ENCODE assay signal across 13 cellular contexts in the genomic region with DNA sequence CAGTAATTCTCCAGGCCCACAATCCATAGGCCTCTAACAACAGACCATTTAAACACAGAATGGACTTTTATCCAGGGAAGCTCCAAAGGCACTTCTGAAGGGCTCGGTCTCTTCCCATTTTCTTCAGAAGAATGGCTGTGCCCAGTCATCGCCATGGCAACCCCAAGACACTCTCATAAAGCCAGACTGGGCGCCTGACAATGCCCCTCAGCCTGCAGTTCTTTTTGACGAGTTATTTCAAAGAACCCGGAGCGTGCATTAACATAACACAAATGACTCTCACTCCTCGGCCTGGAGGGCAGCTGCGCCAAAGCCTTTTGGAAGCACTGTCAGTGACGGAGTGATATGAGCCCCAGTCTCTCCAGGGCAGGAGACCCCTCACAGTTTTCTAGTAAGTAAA.
DNase-seq lines count a peak whose midpoint lies in the region; FAIRE-seq and TF ChIP-seq lines count a peak whose summit lies in the region.
"Had no signal": no experiment of that assay in that cellular context is flagged by ENCODE, and none has a peak within 500 bp of the region (broad histone marks: within the 10 kb centered on the region; RNA-seq: fewer than 3 reads in every experiment).

No MANE protein-coding gene starts in this region.

- POLR2A ChIA-PET in CD4-positive, alpha-beta memory T cell (lab: Charles Lee; ENCODE audit: partially characterized antibody) = interaction anchor here (1.1 to 1.2 kb wide), 2 partner anchors 19 to 27 kb away, joined by 3 to 5 read pairs; no protein-coding TSS in a partner anchor

- peaks cover 33% of the 10 kb centered on the region for H3K4me1 ChIP-seq in CD4-positive, alpha-beta memory T cell (ENCODE audit: insufficient read depth, low read length)

- H3K9me3 ChIP-seq in CD4-positive, alpha-beta memory T cell (ENCODE audit: control insufficient read depth in 1 of 2, low read length in 2 of 2) = no peaks in the 10 kb centered on the region

- DNase-seq in CD4-positive, alpha-beta memory T cell = no peak
- peak; percentile 25 for DNase-seq in NCI-H2227 treated with DMSO at 0.1 percent for 48 hours (lab: John Stamatoyannopoulos, UW)
- peak; percentile 82 for DNase-seq in foreskin melanocyte
- DNase-seq in pons (ENCODE audit: low spot score) = peak; percentile 54
- DNase-seq in H54 (ENCODE audit: insufficient read length, low spot score) = no peak
- no peak for DNase-seq in AG20443 (ENCODE audit: low spot score)
- no peak for DNase-seq in NCI-H69 (lab: John Stamatoyannopoulos, UW)
- no peak for DNase-seq in RKO (ENCODE audit: low spot score)
- DNase-seq: NCI-H1105 treated with DMSO at 0.1 percent for 48 hours; OCI-M1; stimulated activated CD8-positive, alpha-beta memory T cell treated with anti-CD3 and anti-CD28 coated beads, Interleukin-4, amount 100 ng/mL, for 48 hours; T1000 had no signal

- intact Hi-C loops in CD4-positive, alpha-beta memory T cell (cut with micrococcal nuclease) = no loop called here

- H3K36me3 ChIP-seq in CD4-positive, alpha-beta memory T cell (ENCODE audit: insufficient read depth, low read length) = peaks cover 46% of the 10 kb centered on the region

- CTCF ChIA-PET in CD4-positive, alpha-beta memory T cell (lab: Charles Lee; ENCODE audit: partially characterized antibody) = interaction anchor here (1.0 kb wide), 1 partner anchor 21 kb away, joined by 3 read pairs; no protein-coding TSS in a partner anchor

- no peak overlapping the region for H3K27ac ChIP-seq in CD4-positive, alpha-beta memory T cell (ENCODE audit: low read depth, low read length)

- peaks cover 50 to 61% of the 10 kb centered on the region in 2 donors for H3K36me3 Mint-ChIP-seq in CD4-positive, alpha-beta memory T cell

- FAIRE-seq in H54 (lab: Jason Lieb, UNC) = no peak
- FAIRE-seq: bronchial epithelial cell had no signal

- H3K4me3 ChIP-seq in CD4-positive, alpha-beta memory T cell (ENCODE audit: low read length in 2 of 2) = no peak overlapping the region

- no peaks in the 10 kb centered on the region for H3K27me3 Mint-ChIP-seq in CD4-positive, alpha-beta memory T cell

- peaks cover 0 to 15% (median 0%) of the 10 kb centered on the region in 8 donors for H3K9me3 Mint-ChIP-seq in CD4-positive, alpha-beta memory T cell

- H3K27ac Mint-ChIP-seq in CD4-positive, alpha-beta memory T cell = peak overlapping the region in 4 of 7 donors; percentile 57 to 81 (median 71)

- TF ChIP-seq POLR2A in H54 (IDR thresholded peaks at IDR 0.05; ENCODE audit: low read depth, low read length) = no peak

- H3K4me1 Mint-ChIP-seq in CD4-positive, alpha-beta memory T cell = peaks cover 21 to 64% (median 33%) of the 10 kb centered on the region in 4 donors

- H3K27me3 ChIP-seq in CD4-positive, alpha-beta memory T cell (ENCODE audit: insufficient read depth, low read length) = no peaks in the 10 kb centered on the region

- peak overlapping the region in 1 of 8 donors; percentile 57 for H3K4me3 Mint-ChIP-seq in CD4-positive, alpha-beta memory T cell

Comparison
In these comparisons a context has a peak if more than half of its experiments do, and no peak if none do; other contexts are left out.
1. DNase-seq: peak in NCI-H2227 treated with DMSO at 0.1 percent for 48 hours (single experiment), foreskin melanocyte (single experiment) and pons (single experiment); none in CD4-positive, alpha-beta memory T cell (0 of 5), H54 (single experiment), AG20443 (single experiment), NCI-H69 (single experiment) and RKO (single experiment).